In the genomic region with DNA sequence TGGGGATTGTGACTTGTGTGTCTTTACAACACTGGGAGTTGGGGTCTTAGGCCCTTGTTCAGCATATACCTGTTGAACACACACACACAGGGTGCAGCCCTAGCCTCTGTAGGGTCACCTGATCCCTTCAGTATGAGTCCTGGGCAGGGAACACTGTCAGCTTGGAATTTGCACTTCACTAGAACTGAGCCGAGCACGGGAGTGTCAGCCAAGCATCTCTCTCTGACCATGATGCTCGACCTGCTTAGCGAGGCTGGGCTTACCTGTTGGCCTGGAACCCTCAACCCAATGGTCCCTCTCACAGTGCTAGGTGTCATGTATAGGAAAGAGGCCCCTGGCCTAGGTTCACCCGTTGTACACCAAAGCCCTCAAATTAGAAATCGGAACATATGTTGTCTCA, we compare ENCODE assay signal across 33 cellular contexts.
"Had no signal": no experiment of that assay in that cellular context is flagged by ENCODE, and none has a peak within 500 bp of the region (broad histone marks: within the 10 kb centered on the region; RNA-seq: fewer than 3 reads in every experiment).

No MANE protein-coding gene starts in this region.

- ATAC-seq: activated CD4-positive, alpha-beta T cell treated with anti-CD3 and anti-CD28 coated beads for 36 hours; activated CD8-positive, alpha-beta memory T cell treated with anti-CD3 and anti-CD28 coated beads, Interleukin-2, amount 10 ng/mL, durations not matched to agents 7 days and 5 days; activated CD8-positive, alpha-beta T cell treated with anti-CD3 and anti-CD28 coated beads, Interleukin-2, amount 10 ng/mL, durations not matched to agents 7 days and 5 days; activated naive CD4-positive, alpha-beta T cell treated with anti-CD3 and anti-CD28 coated beads, Interleukin-2, amount 50 U/mL, for 72 hours; effector memory CD8-positive, alpha-beta T cell; foreskin keratinocyte; gastrocnemius medialis; heart left ventricle; T-helper 17 cell had no signal

- H3K36me3 ChIP-seq: ascending aorta, breast epithelium, esophagus muscularis mucosa, gastrocnemius medialis, heart left ventricle, WERI-Rb-1 had no signal

- H3K4me3 ChIP-seq: ascending aorta, breast epithelium, esophagus muscularis mucosa, gastrocnemius medialis, heart left ventricle had no signal

- H3K27me3 Mint-ChIP-seq: activated CD4-positive, alpha-beta memory T cell treated with anti-CD3 and anti-CD28 coated beads for 36 hours; activated CD4-positive, alpha-beta T cell treated with anti-CD3 and anti-CD28 coated beads for 36 hours; activated CD4-positive, alpha-beta T cell treated with anti-CD3 and anti-CD28 coated beads, Interleukin-2, amount 10 ng/mL, durations not matched to agents 24 days and 14 days; activated CD8-positive, alpha-beta memory T cell treated with anti-CD3 and anti-CD28 coated beads, Interleukin-2, amount 10 ng/mL, durations not matched to agents 7 days and 5 days; activated naive CD4-positive, alpha-beta T cell treated with anti-CD3 and anti-CD28 coated beads, Interleukin-2, amount 10 ng/mL, durations not matched to agents 7 days and 5 days; activated naive CD8-positive, alpha-beta T cell treated with anti-CD3 and anti-CD28 coated beads, Interleukin-2, amount 10 ng/mL, durations not matched to agents 7 days and 5 days; central memory CD8-positive, alpha-beta T cell; effector memory CD8-positive, alpha-beta T cell; T-helper 17 cell had no signal

- H3K27ac ChIP-seq: ascending aorta, breast epithelium, esophagus muscularis mucosa, foreskin keratinocyte, gastrocnemius medialis, heart left ventricle, WERI-Rb-1 had no signal

- H3K27ac Mint-ChIP-seq: activated CD4-positive, alpha-beta memory T cell treated with anti-CD3 and anti-CD28 coated beads for 36 hours; activated CD4-positive, alpha-beta T cell treated with anti-CD3 and anti-CD28 coated beads for 36 hours; activated CD4-positive, alpha-beta T cell treated with anti-CD3 and anti-CD28 coated beads, Interleukin-2, amount 10 ng/mL, durations not matched to agents 24 days and 14 days; activated CD8-positive, alpha-beta memory T cell treated with anti-CD3 and anti-CD28 coated beads, Interleukin-2, amount 10 ng/mL, durations not matched to agents 7 days and 5 days; activated CD8-positive, alpha-beta T cell treated with anti-CD3 and anti-CD28 coated beads, Interleukin-2, amount 10 ng/mL, durations not matched to agents 7 days and 5 days; activated naive CD4-positive, alpha-beta T cell treated with anti-CD3 and anti-CD28 coated beads, Interleukin-2, amount 10 ng/mL, durations not matched to agents 7 days and 5 days; activated naive CD4-positive, alpha-beta T cell treated with anti-CD3 and anti-CD28 coated beads, Interleukin-2, amount 50 U/mL, for 72 hours; activated naive CD8-positive, alpha-beta T cell treated with anti-CD3 and anti-CD28 coated beads, Interleukin-2, amount 10 ng/mL, durations not matched to agents 7 days and 5 days; brain; effector memory CD8-positive, alpha-beta T cell; T-helper 17 cell; T-helper 2 cell treated with Interferon-gamma antibody and Interleukin-4, amounts not matched to agents 5 μg/mL and 100 μg/mL, for 36 hours had no signal

- H3K9me3 Mint-ChIP-seq: activated CD4-positive, alpha-beta T cell treated with anti-CD3 and anti-CD28 coated beads, Interleukin-2, amount 10 ng/mL, durations not matched to agents 24 days and 14 days; activated naive CD4-positive, alpha-beta T cell treated with anti-CD3 and anti-CD28 coated beads, Interleukin-2, amount 10 ng/mL, durations not matched to agents 7 days and 5 days had no signal

- H3K36me3 Mint-ChIP-seq: activated CD4-positive, alpha-beta memory T cell treated with anti-CD3 and anti-CD28 coated beads for 36 hours; activated CD8-positive, alpha-beta memory T cell treated with anti-CD3 and anti-CD28 coated beads, Interleukin-2, amount 10 ng/mL, durations not matched to agents 7 days and 5 days; activated naive CD4-positive, alpha-beta T cell treated with anti-CD3 and anti-CD28 coated beads, Interleukin-2, amount 10 ng/mL, durations not matched to agents 7 days and 5 days; activated naive CD4-positive, alpha-beta T cell treated with anti-CD3 and anti-CD28 coated beads, Interleukin-2, amount 50 U/mL, for 72 hours; activated naive CD8-positive, alpha-beta T cell treated with anti-CD3 and anti-CD28 coated beads, Interleukin-2, amount 10 ng/mL, durations not matched to agents 7 days and 5 days; brain had no signal

- H3K27me3 ChIP-seq: ascending aorta, breast epithelium, esophagus muscularis mucosa, gastrocnemius medialis, heart left ventricle had no signal

- H3K4me1 Mint-ChIP-seq: activated CD4-positive, alpha-beta T cell treated with anti-CD3 and anti-CD28 coated beads for 36 hours; activated CD4-positive, alpha-beta T cell treated with anti-CD3 and anti-CD28 coated beads, Interleukin-2, amount 10 ng/mL, durations not matched to agents 24 days and 14 days; activated CD8-positive, alpha-beta memory T cell treated with anti-CD3 and anti-CD28 coated beads, Interleukin-2, amount 10 ng/mL, durations not matched to agents 7 days and 5 days; activated naive CD4-positive, alpha-beta T cell treated with anti-CD3 and anti-CD28 coated beads, Interleukin-2, amount 10 ng/mL, durations not matched to agents 7 days and 5 days; activated naive CD8-positive, alpha-beta T cell treated with anti-CD3 and anti-CD28 coated beads, Interleukin-2, amount 10 ng/mL, durations not matched to agents 7 days and 5 days; central memory CD8-positive, alpha-beta T cell; T-helper 17 cell had no signal

- H3K4me3 Mint-ChIP-seq: activated CD4-positive, alpha-beta memory T cell treated with anti-CD3 and anti-CD28 coated beads for 36 hours; activated CD4-positive, alpha-beta T cell treated with anti-CD3 and anti-CD28 coated beads for 36 hours; activated CD4-positive, alpha-beta T cell treated with anti-CD3 and anti-CD28 coated beads, Interleukin-2, amount 10 ng/mL, durations not matched to agents 24 days and 14 days; activated CD8-positive, alpha-beta memory T cell treated with anti-CD3 and anti-CD28 coated beads, Interleukin-2, amount 10 ng/mL, durations not matched to agents 7 days and 5 days; activated CD8-positive, alpha-beta T cell treated with anti-CD3 and anti-CD28 coated beads, Interleukin-2, amount 10 ng/mL, durations not matched to agents 7 days and 5 days; activated naive CD4-positive, alpha-beta T cell treated with anti-CD3 and anti-CD28 coated beads, Interleukin-2, amount 10 ng/mL, durations not matched to agents 7 days and 5 days; activated naive CD8-positive, alpha-beta T cell treated with anti-CD3 and anti-CD28 coated beads, Interleukin-2, amount 10 ng/mL, durations not matched to agents 7 days and 5 days; brain; central memory CD8-positive, alpha-beta T cell; effector memory CD8-positive, alpha-beta T cell; T-helper 17 cell; T-helper 2 cell treated with Interferon-gamma antibody and Interleukin-4, amounts not matched to agents 5 μg/mL and 100 μg/mL, for 36 hours had no signal

- DNase-seq: activated CD4-positive, alpha-beta memory T cell treated with anti-CD3 and anti-CD28 coated beads for 36 hours; activated CD4-positive, alpha-beta T cell treated with anti-CD3 and anti-CD28 coated beads for 36 hours; activated CD4-positive, alpha-beta T cell treated with anti-CD3 and anti-CD28 coated beads, Interleukin-2, amount 10 ng/mL, durations not matched to agents 24 days and 14 days; activated CD4-positive, CD25-positive, alpha-beta regulatory T cell; activated CD4-positive, CD25-positive, alpha-beta regulatory T cell treated with anti-CD3 and anti-CD28 coated beads, Interleukin-2, amount 50 U/mL, for 72 hours; activated CD8-positive, alpha-beta memory T cell treated with anti-CD3 and anti-CD28 coated beads, Interleukin-2, amount 10 ng/mL, durations not matched to agents 7 days and 5 days; activated CD8-positive, alpha-beta memory T cell treated with anti-CD3 and anti-CD28 coated beads, Interleukin-2, amount 50 U/mL, for 4 hours; activated CD8-positive, alpha-beta T cell treated with anti-CD3 and anti-CD28 coated beads, Interleukin-2, amount 10 ng/mL, durations not matched to agents 7 days and 5 days; activated gamma-delta T cell; activated naive CD4-positive, alpha-beta T cell; activated naive CD4-positive, alpha-beta T cell treated with anti-CD3 and anti-CD28 coated beads, Interleukin-2, amount 10 ng/mL, durations not matched to agents 7 days and 5 days; activated naive CD8-positive, alpha-beta T cell treated with anti-CD3 and anti-CD28 coated beads, Interleukin-2, amount 10 ng/mL, durations not matched to agents 7 days and 5 days; activated T-cell treated with anti-CD3 and anti-CD28 coated beads, Interleukin-2, amount 50 U/mL, for 1 hour; activated T-cell treated with anti-CD3 and anti-CD28 coated beads, Interleukin-2, amount 50 U/mL, for 48 hours; cortex of kidney; dermis blood vessel endothelial cell; effector CD4-positive, alpha-beta T cell; effector memory CD8-positive, alpha-beta T cell; erythroblast; foreskin keratinocyte; gastrocnemius medialis; glutamatergic neuron; heart left ventricle; T-helper 17 cell; T1000; WERI-Rb-1 had no signal

- H3K4me1 ChIP-seq: ascending aorta, breast epithelium, esophagus muscularis mucosa, foreskin keratinocyte, gastrocnemius medialis, heart left ventricle had no signal

- H3K9me3 ChIP-seq: ascending aorta, breast epithelium, esophagus muscularis mucosa, gastrocnemius medialis, heart left ventricle had no signal
